In the genomic region with DNA sequence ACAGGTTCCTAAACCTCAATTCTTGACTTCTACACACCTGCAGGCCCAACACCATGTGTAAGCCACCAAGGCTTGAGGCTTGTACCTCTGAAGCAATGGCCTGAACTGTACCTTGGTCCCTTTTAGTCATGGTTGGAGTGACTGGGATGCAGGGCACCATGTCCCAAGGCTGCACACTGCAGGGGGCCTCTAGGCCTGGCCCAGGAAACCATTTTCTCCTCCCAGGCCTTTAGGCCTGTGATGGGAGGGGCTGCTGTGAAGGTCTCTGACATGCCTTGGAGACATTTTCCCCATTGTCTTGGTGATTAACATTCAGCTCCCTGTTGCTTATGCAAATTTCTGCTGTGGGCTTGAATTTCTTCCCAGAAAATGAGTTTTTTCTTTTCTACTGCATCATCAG, we compare ENCODE assay signal across 28 cellular contexts.
"Had no signal": no experiment of that assay in that cellular context is flagged by ENCODE, and none has a peak within 500 bp of the region (broad histone marks: within the 10 kb centered on the region; RNA-seq: fewer than 3 reads in every experiment).

No MANE protein-coding gene starts in this region.

- H3K9ac ChIP-seq: neural progenitor cell, parathyroid adenoma had no signal

- H3K4me1 Mint-ChIP-seq: neural progenitor cell; stimulated activated effector memory CD8-positive, alpha-beta T cell treated with anti-CD3 and anti-CD28 coated beads, Interleukin-12 subunit alpha, Interleukin-12 subunit beta, amount 100 ng/mL, for 72 hours had no signal

- H3K36me3 Mint-ChIP-seq: neural progenitor cell; stimulated activated effector memory CD8-positive, alpha-beta T cell treated with anti-CD3 and anti-CD28 coated beads, Interleukin-12 subunit alpha, Interleukin-12 subunit beta, amount 100 ng/mL, for 72 hours had no signal

- H3K27me3 Mint-ChIP-seq: stimulated activated naive CD8-positive, alpha-beta T cell treated with anti-CD3 and anti-CD28 coated beads, Interleukin-15, Interleukin-2, amounts not matched to agents 100 ng/mL and 50 ng/mL, for 24 hours had no signal

- H3K27ac Mint-ChIP-seq: nephron; neural progenitor cell; progenitor cell of endocrine pancreas; stimulated activated effector memory CD8-positive, alpha-beta T cell treated with anti-CD3 and anti-CD28 coated beads, Interleukin-12 subunit alpha, Interleukin-12 subunit beta, amount 100 ng/mL, for 72 hours; stimulated activated naive B cell treated with anti-CD40 and anti-IgM and Interleukin-4, amounts not matched to agents 10 μg/mL and 1 μg/mL and 100 μg/mL, for 72 hours; stimulated activated naive CD8-positive, alpha-beta T cell treated with anti-CD3 and anti-CD28 coated beads, Interleukin-15, Interleukin-2, amounts not matched to agents 100 ng/mL and 50 ng/mL, for 24 hours had no signal

- H3K4me2 ChIP-seq: neural progenitor cell had no signal

- H3K9me3 Mint-ChIP-seq: stimulated activated effector memory CD8-positive, alpha-beta T cell treated with anti-CD3 and anti-CD28 coated beads, Interleukin-12 subunit alpha, Interleukin-12 subunit beta, amount 100 ng/mL, for 72 hours; stimulated activated naive CD8-positive, alpha-beta T cell treated with anti-CD3 and anti-CD28 coated beads, Interleukin-15, Interleukin-2, amounts not matched to agents 100 ng/mL and 50 ng/mL, for 24 hours had no signal

- H3K4me1 ChIP-seq: neural progenitor cell, parathyroid adenoma, right lobe of liver, sigmoid colon, stomach, thyroid gland, tibial nerve, upper lobe of left lung, vagina had no signal

- DNase-seq: occipital lobe; ovary; posterior cingulate gyrus; psoas muscle; right cardiac atrium; right lobe of liver; sigmoid colon; small intestine; stimulated activated CD4-positive, alpha-beta T cell treated with anti-CD3 and anti-CD28 coated beads, Interleukin-15, amount 100 ng/mL, for 24 hours; stimulated activated CD4-positive, alpha-beta T cell treated with anti-CD3 and anti-CD28 coated beads, Interleukin-2, amount 100 ng/mL, for 24 hours; stimulated activated CD4-positive, alpha-beta T cell treated with anti-CD3 and anti-CD28 coated beads, Interleukin-2, amount 100 ng/mL, for 48 hours; stimulated activated CD4-positive, alpha-beta T cell treated with anti-CD3 and anti-CD28 coated beads, Interleukin-4, amount 100 ng/mL, for 24 hours; stimulated activated naive B cell treated with anti-CD40 and anti-IgM and Interleukin-4, amounts not matched to agents 10 μg/mL and 1 μg/mL and 100 μg/mL, for 72 hours; stimulated activated naive CD4-positive, alpha-beta T cell treated with Interleukin-2 at 50 U/mL for 16 hours; stomach; thyroid gland; trophoblast cell; upper lobe of left lung had no signal

- H3K4me3 ChIP-seq: neural progenitor cell, ovary, psoas muscle, right lobe of liver, sigmoid colon, stomach, thoracic aorta, thyroid gland, tibial nerve, upper lobe of left lung, vagina had no signal

- H3K9me3 ChIP-seq: ovary, psoas muscle, right lobe of liver, sigmoid colon, thoracic aorta, thyroid gland, upper lobe of left lung, vagina had no signal

- H3K27me3 ChIP-seq: neural progenitor cell, ovary, right lobe of liver, sigmoid colon, stomach, thyroid gland, tibial nerve, upper lobe of left lung, vagina had no signal

- H3K4me3 Mint-ChIP-seq: nephron; neural progenitor cell; stimulated activated effector memory CD8-positive, alpha-beta T cell treated with anti-CD3 and anti-CD28 coated beads, Interleukin-12 subunit alpha, Interleukin-12 subunit beta, amount 100 ng/mL, for 72 hours; stimulated activated naive B cell treated with anti-CD40 and anti-IgM and Interleukin-4, amounts not matched to agents 10 μg/mL and 1 μg/mL and 100 μg/mL, for 72 hours; stimulated activated naive CD8-positive, alpha-beta T cell treated with anti-CD3 and anti-CD28 coated beads, Interleukin-15, Interleukin-2, amounts not matched to agents 100 ng/mL and 50 ng/mL, for 24 hours had no signal

- H3K27ac ChIP-seq: neural progenitor cell, ovary, parathyroid adenoma, psoas muscle, right lobe of liver, sigmoid colon, stomach, thoracic aorta, thyroid gland, tibial nerve, upper lobe of left lung, vagina had no signal

- ATAC-seq: psoas muscle; right cardiac atrium; right lobe of liver; stimulated activated effector memory CD8-positive, alpha-beta T cell treated with anti-CD3 and anti-CD28 coated beads, Interleukin-12 subunit alpha, Interleukin-12 subunit beta, amount 100 ng/mL, for 72 hours had no signal

- FAIRE-seq: small intestine, urothelium cell line had no signal

- H3K36me3 ChIP-seq: neural progenitor cell, ovary, right lobe of liver, sigmoid colon, stomach, thoracic aorta, thyroid gland, tibial nerve, upper lobe of left lung, vagina had no signal
